ENCODE assay signal across 17 cellular contexts in genomic region chr7:47496666-47497065, GRCh38.
DNase-seq lines count a peak whose midpoint lies in the region; ATAC-seq, FAIRE-seq and TF ChIP-seq lines count a peak whose summit lies in the region.
"Had no signal": no experiment of that assay in that cellular context is flagged by ENCODE, and none has a peak within 500 bp of the region (broad histone marks: within the 10 kb centered on the region; RNA-seq: fewer than 3 reads in every experiment).

No MANE protein-coding gene starts in this region.

- H3K4me1 ChIP-seq in HepG2 (ENCODE audit: insufficient read depth, low read length) (peaks cover 73% of the 10 kb centered on the region), sigmoid colon (peaks cover 0 to 86% (median 73%) of the 10 kb centered on the region in 4 donors), BE2C (no peaks in the 10 kb centered on the region; the same call in 1 of the 2 replicates)

- ATAC-seq in WTC11 (no peak), HepG2 (no peak), GM18858 (IDR thresholded peaks at IDR 0.05; ENCODE audit: unreplicated experiment) (no peak)
- ATAC-seq: activated CD8-positive, alpha-beta memory T cell treated with anti-CD3 and anti-CD28 coated beads, Interleukin-2, amount 10 ng/mL, durations not matched to agents 7 days and 5 days; HCT116; SK-N-SH treated with all-trans-retinoic acid at 6 μM for 48 hours had no signal

- H3K4me3 Mint-ChIP-seq in IgD-negative memory B cell (peak overlapping the region; percentile 7 to 90 (median 44)), WTC11 (no peak overlapping the region)
- H3K4me3 Mint-ChIP-seq: activated CD8-positive, alpha-beta memory T cell treated with anti-CD3 and anti-CD28 coated beads, Interleukin-2, amount 10 ng/mL, durations not matched to agents 7 days and 5 days; effector memory CD8-positive, alpha-beta T cell; stimulated activated naive CD8-positive, alpha-beta T cell treated with anti-CD3 and anti-CD28 coated beads, Interleukin-15, Interleukin-2, amounts not matched to agents 100 ng/mL and 50 ng/mL, for 24 hours had no signal

- H3K36me3 Mint-ChIP-seq in IgD-negative memory B cell: peaks cover 1% of the 10 kb centered on the region
- no peaks in the 10 kb centered on the region for H3K36me3 Mint-ChIP-seq in WTC11
- H3K36me3 Mint-ChIP-seq: activated CD8-positive, alpha-beta memory T cell treated with anti-CD3 and anti-CD28 coated beads, Interleukin-2, amount 10 ng/mL, durations not matched to agents 7 days and 5 days had no signal

- no peak for TF ChIP-seq RAD21 in HepG2 (CRISPR knock-in tag; IDR thresholded peaks at IDR 0.05)

- intact Hi-C loops in HepG2 (cut with micrococcal nuclease; ENCODE audit: unreplicated experiment) (no loop called here), sigmoid colon (cut with DNase I) (loop anchor here (5.0 kb wide), 1 partner anchor 86 kb away; the partner anchor contains the start of gene TNS3)

- no peak overlapping the region for H2AFZ ChIP-seq in HepG2 (ENCODE audit: low read length)
- H2AFZ ChIP-seq: PC-9 had no signal

- TF ChIP-seq POLR2A in HepG2 (IDR thresholded peaks at IDR 0.05; ENCODE audit: insufficient read depth in 1 of 2, low read depth in 2 of 2, low read length in 2 of 2) (no peak), sigmoid colon (IDR thresholded peaks at IDR 0.05) (no peak)

- H3K4me3 ChIP-seq in HepG2 (replicated peaks in 1 of 3; ENCODE audit: insufficient read depth in 1 of 3, low read depth in 2 of 3, low read length in 3 of 3): no peak overlapping the region
- H3K4me3 ChIP-seq in sigmoid colon: no peak overlapping the region
- no peak overlapping the region for H3K4me3 ChIP-seq in BE2C (ENCODE audit: low read depth, low read length)
- H3K4me3 ChIP-seq: PC-9 had no signal

- H3K27me3 Mint-ChIP-seq in IgD-negative memory B cell (peaks cover 2% of the 10 kb centered on the region), WTC11 (ENCODE audit: low read depth) (no peaks in the 10 kb centered on the region; the same call in 1 of the 2 replicates)
- H3K27me3 Mint-ChIP-seq: activated CD8-positive, alpha-beta memory T cell treated with anti-CD3 and anti-CD28 coated beads, Interleukin-2, amount 10 ng/mL, durations not matched to agents 7 days and 5 days had no signal

- H3K36me3 ChIP-seq in HepG2 (replicated peaks in 1 of 2; ENCODE audit: control insufficient read depth in 1 of 2, insufficient read depth in 2 of 2, low read length in 2 of 2) (peaks cover 13 to 33% of the 10 kb centered on the region in 2 experiments), sigmoid colon (no peaks in the 10 kb centered on the region), BE2C (no peaks in the 10 kb centered on the region)

- in situ Hi-C loops in HepG2 (cut with HindIII; ENCODE audit: extremely low pct_ligation_motif_present, low pct_unique_long_range_greater_than_20kb): no loop called here

- no peak for TF ChIP-seq EP300 in HepG2 (IDR thresholded peaks at IDR 0.05; ENCODE audit: low read depth in 2 of 2, low read length in 2 of 2)
- TF ChIP-seq EP300 in HepG2 (CRISPR knock-in tag; IDR thresholded peaks at IDR 0.05; ENCODE audit: borderline replicate concordance): no peak
- no peak for TF ChIP-seq EP300 in sigmoid colon (IDR thresholded peaks at IDR 0.05)

- 94% methylated on average over 5 of the region's 7 CpGs for WGBS in HepG2 (ENCODE audit: low lambda C conversion rate)
- 83 to 88% methylated on average over 7 of the region's 7 CpGs for WGBS in sigmoid colon, 2 donors

- H3K4me1 Mint-ChIP-seq in IgD-negative memory B cell (peaks cover 40 to 59% (median 48%) of the 10 kb centered on the region in 3 donors), WTC11 (peaks cover 59% of the 10 kb centered on the region)
- H3K4me1 Mint-ChIP-seq: activated CD8-positive, alpha-beta memory T cell treated with anti-CD3 and anti-CD28 coated beads, Interleukin-2, amount 10 ng/mL, durations not matched to agents 7 days and 5 days had no signal

- CTCF ChIA-PET in WTC11 (lab: Charles Lee): no interaction called here
- CTCF ChIA-PET in HepG2 (lab: Yijun Ruan, JAX; ENCODE audit: low intra/inter-chr PET ratio, low total read pairs): no interaction called here

- H3K27ac ChIP-seq in HepG2 (ENCODE audit: extremely low read length, insufficient read depth, low read length) (no peak overlapping the region), sigmoid colon (peak overlapping the region in 3 of 4 donors; percentile 74 to 75 (median 74))
- H3K27ac ChIP-seq: PC-9 had no signal

- no TSS peak for BruUV-seq in HepG2 (replicated peaks; lab: Mats Ljungman, UMichigan)

- H3K27me3 ChIP-seq in HepG2 (ENCODE audit: control insufficient read depth in 1 of 2, insufficient read depth in 2 of 2, low read length in 2 of 2) (no peaks in the 10 kb centered on the region), sigmoid colon (no peaks in the 10 kb centered on the region), BE2C (no peaks in the 10 kb centered on the region)

- H3K9me3 ChIP-seq in HepG2 (ENCODE audit: low read length): no peaks in the 10 kb centered on the region
- H3K9me3 ChIP-seq in sigmoid colon: no peaks in the 10 kb centered on the region
- H3K9me3 ChIP-seq in BE2C: no peaks in the 10 kb centered on the region

- peaks cover 86% of the 10 kb centered on the region for H3K79me2 ChIP-seq in HepG2 (ENCODE audit: insufficient read depth, low read length)

- H4K20me1 ChIP-seq in HepG2 (ENCODE audit: insufficient read depth, low read length): peaks cover 51% of the 10 kb centered on the region

- TF ChIP-seq CTCF in WTC11 (IDR thresholded peaks at IDR 0.05): no peak
- no peak for TF ChIP-seq CTCF in HepG2 (CRISPR knock-in tag; IDR thresholded peaks at IDR 0.05)
- no peak for TF ChIP-seq CTCF in sigmoid colon (IDR thresholded peaks at IDR 0.05)
- TF ChIP-seq CTCF in BE2C (IDR thresholded peaks at IDR 0.05; ENCODE audit: low read depth, low read length): no peak

- H3K27ac Mint-ChIP-seq in IgD-negative memory B cell (peak overlapping the region; percentile 51 to 92 (median 78)), WTC11 (peak overlapping the region; percentile 44; the same call in 1 of the 2 replicates)
- H3K27ac Mint-ChIP-seq: activated CD8-positive, alpha-beta memory T cell treated with anti-CD3 and anti-CD28 coated beads, Interleukin-2, amount 10 ng/mL, durations not matched to agents 7 days and 5 days; effector memory CD8-positive, alpha-beta T cell; stimulated activated naive CD8-positive, alpha-beta T cell treated with anti-CD3 and anti-CD28 coated beads, Interleukin-15, Interleukin-2, amounts not matched to agents 100 ng/mL and 50 ng/mL, for 24 hours had no signal

- H3K9ac ChIP-seq in HepG2 (ENCODE audit: insufficient read depth, low read depth, low read length): no peak overlapping the region

- DNase-seq in WTC11 (ENCODE audit: low spot score) (no peak), HepG2 (ENCODE audit: low spot score) (no peak), sigmoid colon (no peak), BE2C (no peak), NCI-H226 (no peak), NCI-H1436 treated with DMSO at 0.1 percent for 48 hours (lab: John Stamatoyannopoulos, UW) (no peak)
- DNase-seq: activated CD8-positive, alpha-beta memory T cell treated with anti-CD3 and anti-CD28 coated beads, Interleukin-2, amount 10 ng/mL, durations not matched to agents 7 days and 5 days; activated effector memory CD4-positive, alpha-beta T cell treated with Interleukin-2 at 50 U/mL for 16 hours; central memory CD4-positive, alpha-beta T cell; COR-L47; effector memory CD8-positive, alpha-beta T cell; PC-9 had no signal

- no peak for FAIRE-seq in HepG2 (lab: Jason Lieb, UNC)

- POLR2A ChIA-PET in WTC11 (lab: Charles Lee): no interaction called here
- POLR2A ChIA-PET in HepG2 (lab: Yijun Ruan, JAX): interaction anchor here (1.3 kb wide), 1 partner anchor 79 kb away, joined by 3 read pairs; no protein-coding TSS in a partner anchor

- H3K9me3 Mint-ChIP-seq in IgD-negative memory B cell (no peaks in the 10 kb centered on the region), WTC11 (no peaks in the 10 kb centered on the region)
- H3K9me3 Mint-ChIP-seq: stimulated activated naive CD8-positive, alpha-beta T cell treated with anti-CD3 and anti-CD28 coated beads, Interleukin-15, Interleukin-2, amounts not matched to agents 100 ng/mL and 50 ng/mL, for 24 hours had no signal

- H3K4me2 ChIP-seq in HepG2 (ENCODE audit: low read depth, low read length): no peak overlapping the region
- H3K4me2 ChIP-seq: PC-9 had no signal

TF ChIP-seq in WTC11, 78 proteins besides CTCF, POLR2A, EP300 and RAD21 (continues in another document):
- TF ChIP-seq RORB (CRISPR knock-in tag; IDR thresholded peaks at IDR 0.05) (no peak), ZNF219 (CRISPR knock-in tag; IDR thresholded peaks at IDR 0.05; ENCODE audit: borderline replicate concordance) (no peak), HMGA2 (CRISPR knock-in tag; IDR thresholded peaks at IDR 0.05) (no peak), SOX15 (CRISPR knock-in tag; IDR thresholded peaks at IDR 0.05) (no peak), ZBTB43 (CRISPR knock-in tag; IDR thresholded peaks at IDR 0.05) (no peak), RELA (CRISPR knock-in tag; IDR thresholded peaks at IDR 0.05; ENCODE audit: borderline replicate concordance) (no peak)

TF ChIP-seq in HepG2, 621 proteins besides CTCF, POLR2A, EP300 and RAD21 (continues in another document):
- no peak for TF ChIP-seq ZNF33B (CRISPR knock-in tag; IDR thresholded peaks at IDR 0.05)
